ENCODE assay signal across 8 cellular contexts in genomic region chr7:2247141-2247985, GRCh38. TPM values are rescaled to one million over a fixed set of nuclear protein-coding genes. Genes with fewer than 3 reads are reported as not detected.
DNase-seq lines count a peak whose midpoint lies in the region; ATAC-seq and TF ChIP-seq lines count a peak whose summit lies in the region.

No MANE protein-coding gene starts in this region.

- ATAC-seq in naive B cell (ENCODE audit: low read depth in 2 of 2) (peak; percentile 25 to 33), HG02759 (IDR thresholded peaks at IDR 0.05; ENCODE audit: unreplicated experiment) (no peak), HG03460 (IDR thresholded peaks at IDR 0.05; ENCODE audit: unreplicated experiment) (no peak)

- TF ChIP-seq POLR2A in NB4 (IDR thresholded peaks at IDR 0.05; ENCODE audit: extremely low read depth, insufficient read length) = no peak

- no peaks in the 10 kb centered on the region for H3K9me3 Mint-ChIP-seq in naive B cell

- H3K4me1 Mint-ChIP-seq in naive B cell = peaks cover 36 to 65% (median 61%) of the 10 kb centered on the region in 3 donors

- H3K36me3 Mint-ChIP-seq in naive B cell = no peaks in the 10 kb centered on the region

- TF ChIP-seq CTCF in NB4 (IDR thresholded peaks at IDR 0.05; ENCODE audit: low read depth, low read length) (peak; percentile 92), cardiac fibroblast (IDR thresholded peaks at IDR 0.05; ENCODE audit: low read depth, low read length) (peak; percentile 82)

- peak overlapping the region in 2 of 6 donors; percentile 26 to 41 for H3K27ac Mint-ChIP-seq in naive B cell

- no peaks in the 10 kb centered on the region for H3K27me3 Mint-ChIP-seq in naive B cell

- H3K4me3 Mint-ChIP-seq in naive B cell = peak overlapping the region in 1 of 8 donors; percentile 20

- DNase-seq in EL (peak; percentile 23), NB4 (ENCODE audit: low read depth) (peak; percentile 59), cardiac fibroblast (ENCODE audit: low read depth in 2 of 2) (peak in 1 of 2 donors; percentile 45), naive B cell (no peak), midbrain (lab: John Stamatoyannopoulos, UW) (no peak), NCI-H524 treated with DMSO at 0.1 percent for 48 hours (lab: John Stamatoyannopoulos, UW) (no peak)

- H3K4me3 ChIP-seq in NB4 (ENCODE audit: low read depth, low read length) (no peak overlapping the region), cardiac fibroblast (replicated peaks in 1 of 2; ENCODE audit: low read depth in 2 of 2, low read length in 2 of 2) (no peak overlapping the region)

RNA-seq across cellular contexts. Expression of gene NUDT1, which starts 5.3 kb away (rescaled TPM):
- polyA plus RNA-seq in naive B cell (ENCODE audit: low read depth in 6 of 6) = 10 to 100 TPM; 50.8 to 78.8 (median 59.4) TPM

RNA-seq across cellular contexts. Expression of gene MRM2, which starts 5.4 kb away (rescaled TPM):
- 10 to 100 TPM; 29.2 to 64.2 (median 46.1) TPM for polyA plus RNA-seq in naive B cell (ENCODE audit: low read depth in 6 of 6)

RNA-seq across cellular contexts. Expression of gene MAD1L1, which starts 14.6 kb away (rescaled TPM):
- polyA plus RNA-seq in naive B cell (ENCODE audit: low read depth in 6 of 6) = 100 to 1,000 TPM; 109 to 209 (median 158) TPM

Comparison
In these comparisons a context has a peak if more than half of its experiments do, and no peak if none do; other contexts are left out.
1. DNase-seq: peak in EL (single experiment) and NB4 (single experiment); none in naive B cell (single experiment), midbrain (single experiment) and NCI-H524 treated with DMSO at 0.1 percent for 48 hours (single experiment).
2. ATAC-seq: peak in naive B cell (2 of 2); none in HG02759 (single experiment) and HG03460 (single experiment).